15 cellular contexts compared by ENCODE assay signal in the genomic region with DNA sequence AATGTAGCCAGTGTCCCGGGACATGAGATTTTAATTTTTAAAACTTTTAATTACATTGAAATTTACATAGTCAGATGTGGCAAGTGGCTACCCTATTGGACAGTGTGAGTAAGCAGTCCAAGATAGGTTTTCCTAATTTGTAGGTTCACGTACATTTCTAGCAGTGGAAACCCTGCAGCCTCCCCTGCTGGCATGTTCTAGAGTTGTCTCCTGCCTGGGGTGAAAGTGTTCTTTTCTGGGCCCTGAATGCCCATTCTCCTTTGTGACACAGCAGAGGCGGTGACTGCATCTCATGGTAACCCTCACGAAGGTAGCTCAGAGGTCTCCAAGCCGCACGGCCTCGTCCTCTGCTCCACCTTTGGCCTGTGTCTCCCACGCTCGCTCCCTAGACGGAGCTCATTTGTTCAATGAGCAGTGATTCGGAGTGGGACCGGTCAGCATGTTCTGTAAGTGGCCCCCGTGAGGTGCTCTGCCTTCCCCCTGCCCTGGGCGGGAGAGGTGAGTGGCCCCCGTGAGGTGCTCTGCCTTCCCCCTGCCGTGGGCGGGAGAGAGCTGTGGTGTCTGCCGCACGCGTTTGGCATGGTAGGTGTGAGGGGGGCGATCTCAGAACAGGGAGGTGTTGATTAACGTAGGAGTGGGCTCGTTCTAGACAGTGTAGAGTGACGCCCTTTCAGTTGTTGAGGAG. TPM values are rescaled to one million over a fixed set of nuclear protein-coding genes. Genes with fewer than 3 reads are reported as not detected.
DNase-seq lines count a peak whose midpoint lies in the region; ATAC-seq and TF ChIP-seq lines count a peak whose summit lies in the region.
"Had no signal": no experiment of that assay in that cellular context is flagged by ENCODE, and none has a peak within 500 bp of the region (broad histone marks: within the 10 kb centered on the region; RNA-seq: fewer than 3 reads in every experiment).

No MANE protein-coding gene starts in this region.

- H3K4me2 ChIP-seq in OCI-LY7 (ENCODE audit: low read length) (no peak overlapping the region), hepatocyte (no peak overlapping the region)
- H3K4me2 ChIP-seq: SK-N-SH had no signal

- H3K4me1 ChIP-seq in OCI-LY7 (ENCODE audit: insufficient read depth, low read length, poor library complexity, severe bottlenecking) (no peaks in the 10 kb centered on the region), hepatocyte (ENCODE audit: insufficient read depth) (no peaks in the 10 kb centered on the region)

- no TSS peak for BruUV-seq in OCI-LY7 (replicated peaks; lab: Mats Ljungman, UMichigan)

- H3K4me3 Mint-ChIP-seq in activated naive CD4-positive, alpha-beta T cell treated with anti-CD3 and anti-CD28 coated beads, Interleukin-2, amount 10 ng/mL, durations not matched to agents 7 days and 5 days = no peak overlapping the region
- no peak overlapping the region for H3K4me3 Mint-ChIP-seq in stimulated activated effector memory CD8-positive, alpha-beta T cell treated with anti-CD3 and anti-CD28 coated beads, Interleukin-12 subunit alpha, Interleukin-12 subunit beta, amount 100 ng/mL, for 72 hours

- POLR2A ChIA-PET in OCI-LY7 (lab: Charles Lee) = no interaction called here

- CTCF ChIA-PET in activated naive CD4-positive, alpha-beta T cell treated with anti-CD3 and anti-CD28 coated beads, Interleukin-2, amount 10 ng/mL, durations not matched to agents 7 days and 5 days (lab: Charles Lee) = interaction anchor here (0.6 to 1.3 kb wide), 3 partner anchors 16 to 410 kb away, joined by 3 to 4 read pairs (median 3); no protein-coding TSS in a partner anchor
- CTCF ChIA-PET in OCI-LY7 (lab: Charles Lee; ENCODE audit: unreplicated experiment) = no interaction called here

- no peak overlapping the region for H3K4me3 ChIP-seq in OCI-LY7 (ENCODE audit: low read depth, low read length, poor library complexity, severe bottlenecking)
- H3K4me3 ChIP-seq in hepatocyte = no peak overlapping the region
- H3K4me3 ChIP-seq: sigmoid colon, transverse colon had no signal

- ATAC-seq in esophagus mucosa = peak; percentile 25
- ATAC-seq in stimulated activated effector memory CD8-positive, alpha-beta T cell treated with anti-CD3 and anti-CD28 coated beads, Interleukin-12 subunit alpha, Interleukin-12 subunit beta, amount 100 ng/mL, for 72 hours = no peak

- H3K36me3 ChIP-seq in OCI-LY7 (ENCODE audit: insufficient read depth, low read length) (peaks cover 37% of the 10 kb centered on the region; the same call in 1 of the 2 replicates), hepatocyte (replicated peaks; ENCODE audit: insufficient read depth, low read depth) (no peaks in the 10 kb centered on the region)

- peak; percentile 34 for DNase-seq in activated naive CD4-positive, alpha-beta T cell treated with anti-CD3 and anti-CD28 coated beads, Interleukin-2, amount 10 ng/mL, durations not matched to agents 7 days and 5 days
- no peak for DNase-seq in activated naive CD4-positive, alpha-beta T cell treated with Interleukin-2 at 50 U/mL for 16 hours
- DNase-seq in OCI-LY7 (ENCODE audit: low spot score) (no peak), hepatocyte (ENCODE audit: low spot score) (no peak), GM20000 (ENCODE audit: low spot score) (no peak), NCI-H2227 (lab: John Stamatoyannopoulos, UW; ENCODE audit: unreplicated experiment) (no peak)
- no peak for DNase-seq in stimulated activated effector memory CD8-positive, alpha-beta T cell treated with anti-CD3 and anti-CD28 coated beads, Interleukin-12 subunit alpha, Interleukin-12 subunit beta, amount 100 ng/mL, for 72 hours (ENCODE audit: low spot score in 2 of 2)
- DNase-seq: effector CD4-positive, alpha-beta T cell; NCI-H510A treated with DMSO at 0.1 percent for 48 hours; sigmoid colon; transverse colon had no signal

- 96% methylated on average over 24 of the region's 24 CpGs for WGBS in hepatocyte (ENCODE audit: low lambda C conversion rate, missing lambda C conversion rate)

- H3K27ac ChIP-seq in OCI-LY7 (ENCODE audit: low read depth, low read length, poor library complexity, severe bottlenecking) (no peak overlapping the region), hepatocyte (no peak overlapping the region)
- H3K27ac ChIP-seq: sigmoid colon, transverse colon had no signal

- H3K9me3 ChIP-seq in OCI-LY7 (ENCODE audit: low read length) = no peaks in the 10 kb centered on the region
- no peaks in the 10 kb centered on the region for H3K9me3 ChIP-seq in hepatocyte (ENCODE audit: low read depth)
- H3K9me3 ChIP-seq: sigmoid colon, SK-N-SH, transverse colon had no signal

- no peaks in the 10 kb centered on the region for H4K20me1 ChIP-seq in OCI-LY7 (ENCODE audit: insufficient read depth, low read length)
- peaks cover 4% of the 10 kb centered on the region for H4K20me1 ChIP-seq in hepatocyte (ENCODE audit: insufficient read depth, poor library complexity, severe bottlenecking)

- H3K79me2 ChIP-seq in OCI-LY7 (ENCODE audit: insufficient read depth, low read depth, low read length) (no peaks in the 10 kb centered on the region), hepatocyte (peaks cover 7% of the 10 kb centered on the region)

- no peaks in the 10 kb centered on the region for H3K9me3 Mint-ChIP-seq in activated naive CD4-positive, alpha-beta T cell treated with anti-CD3 and anti-CD28 coated beads, Interleukin-2, amount 10 ng/mL, durations not matched to agents 7 days and 5 days
- no peaks in the 10 kb centered on the region for H3K9me3 Mint-ChIP-seq in stimulated activated effector memory CD8-positive, alpha-beta T cell treated with anti-CD3 and anti-CD28 coated beads, Interleukin-12 subunit alpha, Interleukin-12 subunit beta, amount 100 ng/mL, for 72 hours

- H2AFZ ChIP-seq in OCI-LY7 (ENCODE audit: low read length) (no peak overlapping the region), hepatocyte (no peak overlapping the region)

- H3K27me3 Mint-ChIP-seq in activated naive CD4-positive, alpha-beta T cell treated with anti-CD3 and anti-CD28 coated beads, Interleukin-2, amount 10 ng/mL, durations not matched to agents 7 days and 5 days = no peaks in the 10 kb centered on the region

- H3K36me3 Mint-ChIP-seq in activated naive CD4-positive, alpha-beta T cell treated with anti-CD3 and anti-CD28 coated beads, Interleukin-2, amount 10 ng/mL, durations not matched to agents 7 days and 5 days = peaks cover 34% of the 10 kb centered on the region
- peaks cover 59% of the 10 kb centered on the region for H3K36me3 Mint-ChIP-seq in stimulated activated effector memory CD8-positive, alpha-beta T cell treated with anti-CD3 and anti-CD28 coated beads, Interleukin-12 subunit alpha, Interleukin-12 subunit beta, amount 100 ng/mL, for 72 hours

- H3K27ac Mint-ChIP-seq in activated naive CD4-positive, alpha-beta T cell treated with anti-CD3 and anti-CD28 coated beads, Interleukin-2, amount 10 ng/mL, durations not matched to agents 7 days and 5 days = no peak overlapping the region
- H3K27ac Mint-ChIP-seq in stimulated activated effector memory CD8-positive, alpha-beta T cell treated with anti-CD3 and anti-CD28 coated beads, Interleukin-12 subunit alpha, Interleukin-12 subunit beta, amount 100 ng/mL, for 72 hours = peak overlapping the region; percentile 71

- H3K4me1 Mint-ChIP-seq in activated naive CD4-positive, alpha-beta T cell treated with anti-CD3 and anti-CD28 coated beads, Interleukin-2, amount 10 ng/mL, durations not matched to agents 7 days and 5 days = peaks cover 12% of the 10 kb centered on the region
- H3K4me1 Mint-ChIP-seq in stimulated activated effector memory CD8-positive, alpha-beta T cell treated with anti-CD3 and anti-CD28 coated beads, Interleukin-12 subunit alpha, Interleukin-12 subunit beta, amount 100 ng/mL, for 72 hours = peaks cover 27% of the 10 kb centered on the region

- peak; percentile 34; the same call in 1 of the 2 replicates for TF ChIP-seq CTCF in OCI-LY7 (conservative IDR thresholded peaks at IDR 0.05; ENCODE audit: low read length)
- no peak for TF ChIP-seq CTCF in hepatocyte (IDR thresholded peaks at IDR 0.05; ENCODE audit: poor library complexity)
- TF ChIP-seq CTCF in GM20000 (IDR thresholded peaks at IDR 0.05; ENCODE audit: extremely low read depth, missing control alignments) = no peak

- no peaks in the 10 kb centered on the region for H3K27me3 ChIP-seq in hepatocyte
- H3K27me3 ChIP-seq: sigmoid colon, transverse colon had no signal

- intact Hi-C loops in OCI-LY7 (cut with micrococcal nuclease; ENCODE audit: unreplicated experiment) = no loop called here

- H3K9me2 ChIP-seq in OCI-LY7 (ENCODE audit: insufficient read depth, low read length) = no peaks in the 10 kb centered on the region
- H3K9me2 ChIP-seq in hepatocyte (replicated peaks; ENCODE audit: insufficient read depth) = no peaks in the 10 kb centered on the region
- H3K9me2 ChIP-seq: SK-N-SH had no signal

RNA-seq across cellular contexts. Expression of a gene that starts 18.0 kb away (rescaled TPM):
- 8.5 and 9.7 TPM in 2 replicates for total RNA-seq in OCI-LY7 (2014; rRNA removed; shearing (Covaris generic))
- 18.9 and 19.9 TPM in 2 replicates for total RNA-seq in OCI-LY7 (2022)
- 12.9 TPM for total RNA-seq in esophagus mucosa
- total RNA-seq in hepatocyte = 12.3 and 15.2 TPM in 2 replicates
- 8.6 and 13.2 TPM in 2 replicates for polyA plus RNA-seq in hepatocyte

RNA-seq across cellular contexts. Expression of a gene that starts 25.3 kb away (rescaled TPM):
- total RNA-seq in OCI-LY7 (2014; rRNA removed; shearing (Covaris generic)) = 98.2 and 112 TPM in 2 replicates
- total RNA-seq in OCI-LY7 (2022) (105 and 106 TPM in 2 replicates), esophagus mucosa (39.9 TPM), hepatocyte (270 and 303 TPM in 2 replicates)
- 214 and 228 TPM in 2 replicates for polyA plus RNA-seq in hepatocyte

RNA-seq across cellular contexts. Expression of a gene that starts 48.5 kb away (rescaled TPM):
- not detected in 2 replicates for total RNA-seq in OCI-LY7 (2014; rRNA removed; shearing (Covaris generic))
- not detected in 2 replicates for total RNA-seq in OCI-LY7 (2022)
- total RNA-seq in esophagus mucosa = not detected
- total RNA-seq in hepatocyte = 0.33 TPM in 1 of 2 replicates, not detected in the other
- 0.29 TPM in 1 of 2 replicates, not detected in the other for polyA plus RNA-seq in hepatocyte
- total RNA-seq: Daoy, mononuclear cell, sigmoid colon, transverse colon had no signal
- polyA plus RNA-seq: sigmoid colon, SK-N-SH had no signal
